ENCODE assay signal across 21 cellular contexts in the genomic region with DNA sequence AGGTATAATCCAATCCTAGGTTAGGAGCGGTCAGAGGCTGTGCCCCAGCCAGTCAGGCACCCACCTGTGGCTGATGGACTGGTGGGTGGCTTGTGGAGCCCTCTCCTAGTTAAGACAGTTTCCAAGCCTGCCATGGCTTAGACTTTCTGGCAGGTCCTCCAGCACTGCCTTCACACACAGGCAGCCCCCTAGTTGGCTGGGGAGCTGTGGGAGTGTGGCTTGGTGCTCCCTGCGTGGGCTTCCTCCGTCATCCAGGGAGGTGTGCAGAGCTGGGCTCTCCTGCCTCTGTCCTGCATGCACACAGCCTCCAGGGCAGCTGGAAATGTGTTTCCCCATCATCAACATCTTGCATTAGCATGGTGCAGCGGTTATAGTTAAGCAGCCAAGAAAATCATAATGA.
DNase-seq lines count a peak whose midpoint lies in the region; ATAC-seq and TF ChIP-seq lines count a peak whose summit lies in the region.
"Had no signal": no experiment of that assay in that cellular context is flagged by ENCODE, and none has a peak within 500 bp of the region (broad histone marks: within the 10 kb centered on the region; RNA-seq: fewer than 3 reads in every experiment).

No MANE protein-coding gene starts in this region.

- peaks cover 28% of the 10 kb centered on the region for H3K4me1 Mint-ChIP-seq in activated T-cell treated with anti-CD3 and anti-CD28 coated beads, Interleukin-2, amount 50 U/mL, for 24 hours (ENCODE audit: low read depth)
- H3K4me1 Mint-ChIP-seq in activated T-cell treated with anti-CD3 and anti-CD28 coated beads, Interleukin-2, amount 50 U/mL, for 72 hours (ENCODE audit: low read depth), result peaks cover 24% of the 10 kb centered on the region
- H3K4me1 Mint-ChIP-seq in activated naive CD4-positive, alpha-beta T cell treated with anti-CD3 and anti-CD28 coated beads, Interleukin-2, amount 10 ng/mL, durations not matched to agents 7 days and 5 days, result no peaks in the 10 kb centered on the region

- H2AFZ ChIP-seq in trophoblast cell (ENCODE audit: insufficient read depth, low read length, poor library complexity), result no peak overlapping the region
- H2AFZ ChIP-seq: GM23248 had no signal

- peak overlapping the region; percentile 23 for H4K8ac ChIP-seq in trophoblast cell (ENCODE audit: low read depth, low read length)

- H4K91ac ChIP-seq in trophoblast cell (ENCODE audit: low read depth, low read length), result no peak overlapping the region

- H2BK120ac ChIP-seq in trophoblast cell (ENCODE audit: insufficient read depth, low read length, poor library complexity), result no peak overlapping the region

- H3K4me1 ChIP-seq in RWPE2 (ENCODE audit: insufficient read depth, poor library complexity, severe bottlenecking) (peaks cover 53% of the 10 kb centered on the region), trophoblast cell (ENCODE audit: control insufficient read depth in 1 of 2, insufficient read depth in 2 of 2, low read length in 2 of 2) (peaks cover 12% of the 10 kb centered on the region in 2 experiments)
- H3K4me1 ChIP-seq: BLaER1 had no signal

- no peaks in the 10 kb centered on the region for H3K27me3 Mint-ChIP-seq in activated T-cell treated with anti-CD3 and anti-CD28 coated beads, Interleukin-2, amount 50 U/mL, for 24 hours
- H3K27me3 Mint-ChIP-seq in activated T-cell treated with anti-CD3 and anti-CD28 coated beads, Interleukin-2, amount 50 U/mL, for 72 hours (ENCODE audit: low read depth), result no peaks in the 10 kb centered on the region
- no peaks in the 10 kb centered on the region for H3K27me3 Mint-ChIP-seq in activated naive CD4-positive, alpha-beta T cell treated with anti-CD3 and anti-CD28 coated beads, Interleukin-2, amount 10 ng/mL, durations not matched to agents 7 days and 5 days
- H3K27me3 Mint-ChIP-seq: B cell; CD4-positive, CD25-positive, alpha-beta regulatory T cell had no signal

- H4K12ac ChIP-seq in trophoblast cell (ENCODE audit: low read depth, low read length), result no peak overlapping the region

- H3K9me3 Mint-ChIP-seq in activated T-cell treated with anti-CD3 and anti-CD28 coated beads, Interleukin-2, amount 50 U/mL, for 24 hours, result no peaks in the 10 kb centered on the region
- peaks cover 0 to 1% of the 10 kb centered on the region in 2 donors for H3K9me3 Mint-ChIP-seq in activated T-cell treated with anti-CD3 and anti-CD28 coated beads, Interleukin-2, amount 50 U/mL, for 72 hours
- H3K9me3 Mint-ChIP-seq in activated naive CD4-positive, alpha-beta T cell treated with anti-CD3 and anti-CD28 coated beads, Interleukin-2, amount 10 ng/mL, durations not matched to agents 7 days and 5 days, result peaks cover 2% of the 10 kb centered on the region
- H3K9me3 Mint-ChIP-seq: CD8-positive, alpha-beta T cell had no signal

- no peak overlapping the region for H3K4me3 Mint-ChIP-seq in activated T-cell treated with anti-CD3 and anti-CD28 coated beads, Interleukin-2, amount 50 U/mL, for 24 hours
- H3K4me3 Mint-ChIP-seq in activated T-cell treated with anti-CD3 and anti-CD28 coated beads, Interleukin-2, amount 50 U/mL, for 72 hours, result no peak overlapping the region
- H3K4me3 Mint-ChIP-seq in activated naive CD4-positive, alpha-beta T cell treated with anti-CD3 and anti-CD28 coated beads, Interleukin-2, amount 10 ng/mL, durations not matched to agents 7 days and 5 days, result no peak overlapping the region
- H3K4me3 Mint-ChIP-seq: B cell; CD4-positive, CD25-positive, alpha-beta regulatory T cell; CD8-positive, alpha-beta T cell had no signal

- no peaks in the 10 kb centered on the region for H3K79me2 ChIP-seq in trophoblast cell (ENCODE audit: control insufficient read depth, insufficient read depth, low read length, poor library complexity)

- H2BK5ac ChIP-seq in trophoblast cell (ENCODE audit: low read depth, low read length, poor library complexity), result no peak overlapping the region

- H3K14ac ChIP-seq in trophoblast cell (ENCODE audit: low read length), result no peak overlapping the region

- TF ChIP-seq CTCF in RWPE2 (IDR thresholded peaks at IDR 0.05; ENCODE audit: poor library complexity, severe bottlenecking), result no peak

- DNase-seq in activated T-cell treated with anti-CD3 and anti-CD28 coated beads, Interleukin-2, amount 50 U/mL, for 24 hours, result no peak
- DNase-seq in activated T-cell treated with anti-CD3 and anti-CD28 coated beads, Interleukin-2, amount 50 U/mL, for 72 hours, result no peak
- DNase-seq in RWPE2 (ENCODE audit: low spot score) (no peak), trophoblast cell (no peak), dedifferentiated amniotic fluid mesenchymal stem cell (ENCODE audit: extremely low spot score) (no peak)
- DNase-seq in activated naive CD4-positive, alpha-beta T cell treated with anti-CD3 and anti-CD28 coated beads, Interleukin-2, amount 10 ng/mL, durations not matched to agents 7 days and 5 days, result no peak
- DNase-seq: Caco-2; CD4-positive, CD25-positive, alpha-beta regulatory T cell; CD8-positive, alpha-beta T cell; DMS 273 treated with DMSO at 0.1 percent for 48 hours; DMS79; EL; GDM1; GM23248; H7; HCEC 1CT had no signal

- no peak overlapping the region for H3K23ac ChIP-seq in trophoblast cell (ENCODE audit: low read length)

- H3K36me3 Mint-ChIP-seq in activated T-cell treated with anti-CD3 and anti-CD28 coated beads, Interleukin-2, amount 50 U/mL, for 24 hours (ENCODE audit: low read depth), result peaks cover 16% of the 10 kb centered on the region
- peaks cover 0 to 3% of the 10 kb centered on the region in 2 donors for H3K36me3 Mint-ChIP-seq in activated T-cell treated with anti-CD3 and anti-CD28 coated beads, Interleukin-2, amount 50 U/mL, for 72 hours (ENCODE audit: insufficient read depth in 2 of 2)
- H3K36me3 Mint-ChIP-seq in activated naive CD4-positive, alpha-beta T cell treated with anti-CD3 and anti-CD28 coated beads, Interleukin-2, amount 10 ng/mL, durations not matched to agents 7 days and 5 days, result peaks cover 2% of the 10 kb centered on the region

- CTCF ChIA-PET in activated naive CD4-positive, alpha-beta T cell treated with anti-CD3 and anti-CD28 coated beads, Interleukin-2, amount 10 ng/mL, durations not matched to agents 7 days and 5 days (lab: Charles Lee), result interaction anchor here (0.6 kb wide), 1 partner anchor 29 kb away, joined by 3 read pairs; no protein-coding TSS in a partner anchor

- no CpG with 5 or more reads among the region's 4 CpGs for WGBS in trophoblast cell (ENCODE audit: extremely low coverage, insufficient coverage, insufficient read length)

- H3K27ac Mint-ChIP-seq in activated T-cell treated with anti-CD3 and anti-CD28 coated beads, Interleukin-2, amount 50 U/mL, for 24 hours, result peak overlapping the region; percentile 27
- H3K27ac Mint-ChIP-seq in activated T-cell treated with anti-CD3 and anti-CD28 coated beads, Interleukin-2, amount 50 U/mL, for 72 hours, result no peak overlapping the region
- no peak overlapping the region for H3K27ac Mint-ChIP-seq in activated naive CD4-positive, alpha-beta T cell treated with anti-CD3 and anti-CD28 coated beads, Interleukin-2, amount 10 ng/mL, durations not matched to agents 7 days and 5 days
- H3K27ac Mint-ChIP-seq: B cell; CD4-positive, CD25-positive, alpha-beta regulatory T cell; CD8-positive, alpha-beta T cell had no signal

- ATAC-seq in activated T-cell treated with anti-CD3 and anti-CD28 coated beads, Interleukin-2, amount 50 U/mL, for 72 hours (replicated peaks in 1 of 2), result no peak
- no peak for ATAC-seq in RWPE2 (ENCODE audit: low read depth)
- ATAC-seq: CD8-positive, alpha-beta T cell; GM12878 had no signal

- peak overlapping the region; percentile 20 for H3K27ac ChIP-seq in RWPE2 (ENCODE audit: poor library complexity, severe bottlenecking)
- H3K27ac ChIP-seq in trophoblast cell (ENCODE audit: low read depth, low read length), result no peak overlapping the region
- H3K27ac ChIP-seq: 22Rv1, BLaER1, C4-2B, GM23248 had no signal

- H3K9me3 ChIP-seq in RWPE2 (ENCODE audit: severe bottlenecking) (no peaks in the 10 kb centered on the region), trophoblast cell (ENCODE audit: insufficient read depth, low read depth, low read length) (no peaks in the 10 kb centered on the region)
- H3K9me3 ChIP-seq: BLaER1, Caco-2 had no signal

- no peak overlapping the region for H3K9ac ChIP-seq in trophoblast cell (ENCODE audit: low read length)
- H3K9ac ChIP-seq: BLaER1, GM23248 had no signal

- peaks cover 7% of the 10 kb centered on the region for H3K79me1 ChIP-seq in trophoblast cell (ENCODE audit: low read length)

- H3K18ac ChIP-seq in trophoblast cell (ENCODE audit: low read length), result no peak overlapping the region

- H3K27me3 ChIP-seq in RWPE2 (ENCODE audit: insufficient read depth, poor library complexity, severe bottlenecking), result no peaks in the 10 kb centered on the region
- no peaks in the 10 kb centered on the region for H3K27me3 ChIP-seq in trophoblast cell (ENCODE audit: insufficient read depth, low read length)
- H3K27me3 ChIP-seq: BLaER1 had no signal

- H3K4ac ChIP-seq in trophoblast cell (ENCODE audit: low read depth, low read length), result no peak overlapping the region

- H3K36me3 ChIP-seq in RWPE2 (ENCODE audit: low read depth) (peaks cover 11% of the 10 kb centered on the region), trophoblast cell (ENCODE audit: control insufficient read depth in 1 of 2, insufficient read depth in 2 of 2, low read length in 2 of 2) (no peaks in the 10 kb centered on the region)

- no peak overlapping the region for H2AK5ac ChIP-seq in trophoblast cell (ENCODE audit: low read length)

- H3K4me2 ChIP-seq in trophoblast cell (ENCODE audit: low read length), result no peak overlapping the region
- H3K4me2 ChIP-seq: BLaER1 had no signal

- H2BK12ac ChIP-seq in trophoblast cell (ENCODE audit: low read length), result no peak overlapping the region

- H3K4me3 ChIP-seq in RWPE2 (ENCODE audit: severe bottlenecking), result no peak overlapping the region
- H3K4me3 ChIP-seq in trophoblast cell (ENCODE audit: low read depth, low read length), result peak overlapping the region; percentile 5
- H3K4me3 ChIP-seq: BLaER1, GM12878, GM23248 had no signal
